8 cellular contexts compared by ENCODE assay signal in the genomic region with DNA sequence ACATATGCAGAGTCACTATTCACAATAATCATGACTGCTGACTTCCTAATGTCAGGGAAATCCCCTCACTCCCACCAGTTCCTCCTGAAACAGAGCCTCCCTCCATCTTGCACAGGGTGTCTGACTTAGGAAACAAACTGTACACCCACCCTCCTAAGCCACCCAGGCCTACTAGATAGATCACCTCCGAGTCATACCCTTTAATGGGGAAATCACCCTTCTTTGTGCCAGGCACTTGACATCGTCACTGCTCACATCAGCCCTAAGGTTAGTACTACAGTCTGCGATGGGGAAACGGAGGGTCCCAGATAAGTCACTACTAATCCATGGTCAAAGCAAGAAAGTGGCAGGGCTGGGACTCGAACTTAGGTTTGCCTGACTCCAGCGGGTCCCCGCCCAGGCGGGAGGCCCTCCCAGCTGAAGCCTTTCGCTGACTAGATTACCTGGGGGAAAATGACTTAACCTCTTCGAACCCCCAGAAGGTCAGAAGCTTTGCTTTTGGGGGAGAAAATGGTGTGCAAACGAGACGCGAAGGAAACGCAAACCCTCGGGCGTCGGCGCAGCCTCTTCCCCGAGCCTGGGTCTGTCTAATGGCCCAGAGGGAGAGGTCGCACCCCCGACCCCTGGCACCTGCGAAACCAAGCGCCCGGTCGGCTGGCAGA.
DNase-seq lines count a peak whose midpoint lies in the region; ATAC-seq lines count a peak whose summit lies in the region.

No MANE protein-coding gene starts in this region.

- H3K9me3 ChIP-seq in SK-N-MC (ENCODE audit: low read depth, low read length) = no peaks in the 10 kb centered on the region

- H3K27ac ChIP-seq in SK-N-MC = peak overlapping the region; percentile 28; the same call in 1 of the 2 replicates

- H3K9ac ChIP-seq in SK-N-MC (ENCODE audit: insufficient read length) = peak overlapping the region; percentile 79

- peak overlapping the region; percentile 81 for H3K4me3 ChIP-seq in SK-N-MC
- peak overlapping the region; percentile 45 for H3K4me3 ChIP-seq in iPS-11a (ENCODE audit: low read depth, low read length)

- peak; percentile 20 for ATAC-seq in HG03159 (IDR thresholded peaks at IDR 0.05; ENCODE audit: unreplicated experiment)
- ATAC-seq in HG03571 (IDR thresholded peaks at IDR 0.05; ENCODE audit: unreplicated experiment) = no peak

- peak; percentile 32 for DNase-seq in NCI-H1105 treated with DMSO at 0.1 percent for 48 hours (lab: John Stamatoyannopoulos, UW)
- no peak for DNase-seq in NCI-H1105 (lab: John Stamatoyannopoulos, UW)
- DNase-seq in SK-N-MC (ENCODE audit: low read depth, low spot score) = no peak
- peak; percentile 70 for DNase-seq in activated naive CD8-positive, alpha-beta T cell treated with anti-CD3 and anti-CD28 coated beads, Interleukin-2, amount 50 U/mL, for 16 hours (ENCODE audit: low read depth, low spot score)
- peak; percentile 79 to 91 (median 88) for DNase-seq in stimulated activated CD4-positive, alpha-beta T cell treated with anti-CD3 and anti-CD28 coated beads, Interleukin-12 subunit alpha, Interleukin-12 subunit beta, amount 100 ng/mL, for 48 hours (ENCODE audit: low read depth in 2 of 3, low spot score in 1 of 3)

- no peaks in the 10 kb centered on the region for H3K36me3 ChIP-seq in SK-N-MC (ENCODE audit: insufficient read depth, low read length)

Comparison
In these comparisons a context has a peak if more than half of its experiments do, and no peak if none do; other contexts are left out.
1. DNase-seq: peak in NCI-H1105 treated with DMSO at 0.1 percent for 48 hours (single experiment), activated naive CD8-positive, alpha-beta T cell treated with anti-CD3 and anti-CD28 coated beads, Interleukin-2, amount 50 U/mL, for 16 hours (single experiment) and stimulated activated CD4-positive, alpha-beta T cell treated with anti-CD3 and anti-CD28 coated beads, Interleukin-12 subunit alpha, Interleukin-12 subunit beta, amount 100 ng/mL, for 48 hours (3 of 3); none in NCI-H1105 (single experiment) and SK-N-MC (single experiment).